ENCODE assay signal across 22 cellular contexts in the genomic region with DNA sequence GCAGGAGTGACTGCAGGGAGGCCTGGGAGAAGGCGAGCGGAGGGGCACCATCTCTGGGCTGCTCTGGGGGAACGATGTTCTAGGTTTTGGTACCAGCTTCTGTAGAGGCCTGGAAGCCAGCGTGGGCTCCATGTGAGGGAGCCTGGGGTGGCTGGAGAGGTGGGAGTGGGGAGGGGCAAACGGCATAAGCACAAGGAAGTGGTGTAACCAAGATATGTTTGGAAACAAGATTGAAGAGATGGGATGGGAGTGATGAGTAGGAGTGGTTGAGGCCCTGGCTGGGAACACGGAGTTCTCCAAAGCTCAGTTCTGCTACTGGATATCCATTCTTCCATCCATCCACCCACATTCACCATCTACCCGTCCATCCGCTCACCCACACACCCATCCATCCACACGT. TPM values are rescaled to one million over a fixed set of nuclear protein-coding genes. Genes with fewer than 3 reads are reported as not detected.
A peak's percentile ranks its signal among the peaks of the same experiment; 100 is the strongest.
DNase-seq lines count a peak whose midpoint lies in the region; ATAC-seq, FAIRE-seq and TF ChIP-seq lines count a peak whose summit lies in the region.
"Had no signal": no experiment of that assay in that cellular context is flagged by ENCODE, and none has a peak within 500 bp of the region (broad histone marks: within the 10 kb centered on the region; RNA-seq: fewer than 3 reads in every experiment).

No MANE protein-coding gene starts in this region.

- no peak for FAIRE-seq in K562 (lab: Jason Lieb, UNC)
- FAIRE-seq: small intestine had no signal

- no peaks in the 10 kb centered on the region for H3K9me3 ChIP-seq in CD4-positive, CD25-positive, alpha-beta regulatory T cell (ENCODE audit: control insufficient read depth in 2 of 2, low read length in 2 of 2)
- H3K9me3 ChIP-seq in MM.1S (replicated peaks; ENCODE audit: insufficient read depth, low read length), result no peaks in the 10 kb centered on the region
- no peaks in the 10 kb centered on the region for H3K9me3 ChIP-seq in K562 (replicated peaks; ENCODE audit: control insufficient read depth, insufficient read depth, low read depth, low read length)
- H3K9me3 ChIP-seq: BE2C, Peyer's patch, tibial artery had no signal

- DNase-seq in CD4-positive, CD25-positive, alpha-beta regulatory T cell, result no peak
- DNase-seq in MM.1S, result no peak
- DNase-seq in K562 (ENCODE audit: extremely low read depth in 1 of 4, low spot score in 3 of 4), result no peak
- no peak for DNase-seq in natural killer cell treated with Interleukin-12 subunit alpha and Interleukin-12 subunit beta and Interleukin-15 and Interleukin-18, amount 100 ng/mL, for 72 hours (ENCODE audit: low spot score)
- no peak for DNase-seq in NCI-H345 treated with DMSO at 0.1 percent for 48 hours (lab: John Stamatoyannopoulos, UW; ENCODE audit: unreplicated experiment)
- no peak for DNase-seq in activated gamma-delta T cell (lab: John Stamatoyannopoulos, UW)
- DNase-seq in kidney tubule cell (ENCODE audit: low spot score), result no peak
- DNase-seq in foreskin fibroblast, result no peak
- DNase-seq: activated CD4-positive, alpha-beta T cell treated with anti-CD3 and anti-CD28 coated beads, Interleukin-2, amount 50 U/mL, for 4 hours; BE2C; DMS79; NCI-H1436; NCI-H2171 treated with DMSO at 0.1 percent for 48 hours; tibial artery had no signal

- 0 out of 2 replicates have a peak, but pooled peaks have one; percentile 23 for TF ChIP-seq POLR2A in K562 (conservative IDR thresholded peaks at IDR 0.05)

- POLR2A ChIA-PET in K562 (lab: Yijun Ruan, JAX), result no interaction called here

- H3K27me3 ChIP-seq in CD4-positive, CD25-positive, alpha-beta regulatory T cell (ENCODE audit: control insufficient read depth, insufficient read depth, low read length), result no peaks in the 10 kb centered on the region
- H3K27me3 ChIP-seq in MM.1S (replicated peaks; ENCODE audit: insufficient read depth, low read length), result peaks cover 16% of the 10 kb centered on the region
- H3K27me3 ChIP-seq in K562 (ENCODE audit: control insufficient read depth in 2 of 2, insufficient read depth in 2 of 2, low read length in 2 of 2), result peaks cover 12 to 33% of the 10 kb centered on the region in 2 experiments; a peak in 4 of 5 replicates
- H3K27me3 ChIP-seq: BE2C, Peyer's patch had no signal

- H3K4me1 ChIP-seq in CD4-positive, CD25-positive, alpha-beta regulatory T cell (ENCODE audit: control insufficient read depth, insufficient read depth, low read length, poor library complexity, severe bottlenecking), result peaks cover 31% of the 10 kb centered on the region
- H3K4me1 ChIP-seq in MM.1S (ENCODE audit: low read length), result peaks cover 30% of the 10 kb centered on the region
- peaks cover 0 to 22% of the 10 kb centered on the region in 2 experiments; a peak in 2 of 5 replicates for H3K4me1 ChIP-seq in K562 (replicated peaks in 1 of 2; ENCODE audit: control insufficient read depth in 2 of 2, insufficient read depth in 2 of 2, low read length in 2 of 2)
- H3K4me1 ChIP-seq: BE2C had no signal

- H3K4me3 Mint-ChIP-seq in CD4-positive, CD25-positive, alpha-beta regulatory T cell, result peak overlapping the region in 2 of 4 donors; percentile 73 to 79
- peak overlapping the region; percentile 69 for H3K4me3 Mint-ChIP-seq in natural killer cell treated with Interleukin-12 subunit alpha and Interleukin-12 subunit beta and Interleukin-15 and Interleukin-18, amount 100 ng/mL, for 72 hours

- H3K4me2 ChIP-seq in MM.1S (ENCODE audit: low read depth, low read length), result peak overlapping the region; percentile 91
- no peak overlapping the region for H3K4me2 ChIP-seq in K562 (ENCODE audit: insufficient read depth, low read length)

- peaks cover 3% of the 10 kb centered on the region for H3K27me3 Mint-ChIP-seq in CD4-positive, CD25-positive, alpha-beta regulatory T cell
- peaks cover 7 to 13% of the 10 kb centered on the region in 2 donors for H3K27me3 Mint-ChIP-seq in natural killer cell treated with Interleukin-12 subunit alpha and Interleukin-12 subunit beta and Interleukin-15 and Interleukin-18, amount 100 ng/mL, for 72 hours

- H3K9ac ChIP-seq in MM.1S (ENCODE audit: low read length) (no peak overlapping the region), K562 (ENCODE audit: insufficient read depth in 1 of 2, low read depth in 2 of 2, low read length in 2 of 2) (peak overlapping the region in 1 of 2 experiments; percentile 28; a peak in 1 of 4 replicates)

- H3K4me3 ChIP-seq in CD4-positive, CD25-positive, alpha-beta regulatory T cell (ENCODE audit: low read depth, low read length), result peak overlapping the region; percentile 29
- peak overlapping the region; percentile 36; the same call in 1 of the 2 replicates for H3K4me3 ChIP-seq in MM.1S (ENCODE audit: low read length)
- no peak overlapping the region for H3K4me3 ChIP-seq in K562
- H3K4me3 ChIP-seq in foreskin fibroblast (ENCODE audit: low read depth in 1 of 2, low read length in 2 of 2), result no peak overlapping the region
- H3K4me3 ChIP-seq: tibial artery had no signal

- ATAC-seq in CD4-positive, CD25-positive, alpha-beta regulatory T cell (ENCODE audit: low read depth in 2 of 2), result no peak
- no peak for ATAC-seq in K562
- ATAC-seq in natural killer cell treated with Interleukin-12 subunit alpha and Interleukin-12 subunit beta and Interleukin-15 and Interleukin-18, amount 100 ng/mL, for 72 hours, result no peak
- ATAC-seq: HCT116 had no signal

- H3K9me3 Mint-ChIP-seq in CD4-positive, CD25-positive, alpha-beta regulatory T cell, result no peaks in the 10 kb centered on the region
- H3K9me3 Mint-ChIP-seq in natural killer cell treated with Interleukin-12 subunit alpha and Interleukin-12 subunit beta and Interleukin-15 and Interleukin-18, amount 100 ng/mL, for 72 hours, result no peaks in the 10 kb centered on the region

- H3K79me2 ChIP-seq in MM.1S (ENCODE audit: low read length) (no peaks in the 10 kb centered on the region), K562 (ENCODE audit: control insufficient read depth, insufficient read depth, low read length) (no peaks in the 10 kb centered on the region)

- CTCF ChIA-PET in K562 (lab: Yijun Ruan, JAX; ENCODE audit: low intra/inter-chr PET ratio), result interaction anchor here (1.3 kb wide), 1 partner anchor 300 kb away, joined by 5 read pairs; no protein-coding TSS in a partner anchor

- H2AFZ ChIP-seq in MM.1S (ENCODE audit: low read length) (no peak overlapping the region), K562 (ENCODE audit: low read depth, low read length) (no peak overlapping the region)

- no peaks in the 10 kb centered on the region for H3K9me1 ChIP-seq in K562 (ENCODE audit: control insufficient read depth, insufficient read depth, low read length)

- in situ Hi-C loops in K562 (cut with MboI), result no loop called here

- no peaks in the 10 kb centered on the region for H4K20me1 ChIP-seq in MM.1S (ENCODE audit: insufficient read depth, low read length)
- H4K20me1 ChIP-seq in K562 (replicated peaks; ENCODE audit: control insufficient read depth, insufficient read depth, low read length), result peaks cover 13% of the 10 kb centered on the region; the same call in 1 of the 2 replicates

- peaks cover 8 to 44% (median 25%) of the 10 kb centered on the region in 4 donors for H3K4me1 Mint-ChIP-seq in CD4-positive, CD25-positive, alpha-beta regulatory T cell
- peaks cover 28 to 30% of the 10 kb centered on the region in 2 donors for H3K4me1 Mint-ChIP-seq in natural killer cell treated with Interleukin-12 subunit alpha and Interleukin-12 subunit beta and Interleukin-15 and Interleukin-18, amount 100 ng/mL, for 72 hours (ENCODE audit: low read depth in 2 of 2)

- peak overlapping the region; percentile 55 for H3K27ac ChIP-seq in CD4-positive, CD25-positive, alpha-beta regulatory T cell (ENCODE audit: insufficient read depth, low read length, poor library complexity, severe bottlenecking)
- H3K27ac ChIP-seq in MM.1S (ENCODE audit: low read length), result peak overlapping the region; percentile 54; the same call in 1 of the 2 replicates
- H3K27ac ChIP-seq in K562 (ENCODE audit: extremely low read depth, low read depth, low read length), result no peak overlapping the region
- H3K27ac ChIP-seq: coronary artery, tibial artery had no signal

- H3K36me3 ChIP-seq in CD4-positive, CD25-positive, alpha-beta regulatory T cell (ENCODE audit: control insufficient read depth, insufficient read depth, low read length), result peaks cover 3% of the 10 kb centered on the region
- H3K36me3 ChIP-seq in MM.1S (replicated peaks; ENCODE audit: insufficient read depth, low read length), result no peaks in the 10 kb centered on the region
- H3K36me3 ChIP-seq in K562 (ENCODE audit: control insufficient read depth, insufficient read depth, low read length), result peaks cover 11% of the 10 kb centered on the region; the same call in 1 of the 3 replicates
- H3K36me3 ChIP-seq: BE2C had no signal

- TF ChIP-seq CTCF in MM.1S (IDR thresholded peaks at IDR 0.05; ENCODE audit: low read length), result no peak
- TF ChIP-seq CTCF in K562 (IDR thresholded peaks at IDR 0.05 in 2 of 3, conservative IDR thresholded peaks at IDR 0.05 in 1 of 3; ENCODE audit: insufficient read depth in 2 of 3, low read depth in 1 of 3, low read length in 3 of 3), result no peak
- TF ChIP-seq CTCF in foreskin fibroblast (IDR thresholded peaks at IDR 0.05; ENCODE audit: low read depth, low read length), result no peak

- H3K36me3 Mint-ChIP-seq in CD4-positive, CD25-positive, alpha-beta regulatory T cell, result peaks cover 11% of the 10 kb centered on the region
- no peaks in the 10 kb centered on the region for H3K36me3 Mint-ChIP-seq in natural killer cell treated with Interleukin-12 subunit alpha and Interleukin-12 subunit beta and Interleukin-15 and Interleukin-18, amount 100 ng/mL, for 72 hours

- intact Hi-C loops in K562 (cut with micrococcal nuclease), result no loop called here

- TF ChIP-seq EP300 in K562 (IDR thresholded peaks at IDR 0.05; ENCODE audit: low read length), result no peak

- no peaks in the 10 kb centered on the region for H3K9me2 ChIP-seq in MM.1S (replicated peaks; ENCODE audit: insufficient read depth, low read length)

- TF ChIP-seq RAD21 in K562 (CRISPR knock-in tag; conservative IDR thresholded peaks at IDR 0.05 in 1 of 2, IDR thresholded peaks at IDR 0.05 in 1 of 2), result no peak

- H3K27ac Mint-ChIP-seq in CD4-positive, CD25-positive, alpha-beta regulatory T cell, result peak overlapping the region; percentile 63 to 88 (median 69)
- peak overlapping the region in 1 of 2 donors; percentile 12 for H3K27ac Mint-ChIP-seq in natural killer cell treated with Interleukin-12 subunit alpha and Interleukin-12 subunit beta and Interleukin-15 and Interleukin-18, amount 100 ng/mL, for 72 hours
- H3K27ac Mint-ChIP-seq: progenitor cell of endocrine pancreas had no signal

- BruUV-seq in K562 (replicated peaks; lab: Mats Ljungman, UMichigan), result no TSS peak

- 37% methylated on average over 5 of the region's 9 CpGs for WGBS in K562 (ENCODE audit: insufficient coverage, low coverage, missing lambda C conversion rate)

- peaks cover 21% of the 10 kb centered on the region for H3F3A ChIP-seq in MM.1S (ENCODE audit: insufficient read depth, low read length)

RNA-seq across cellular contexts. Expression of a gene that starts 12.2 kb away (rescaled TPM):
- total RNA-seq in CD4-positive, CD25-positive, alpha-beta regulatory T cell, result 34.0 TPM
- 10 to 100 TPM; 26.0 to 48.8 (median 34.1) TPM for polyA plus RNA-seq in CD4-positive, CD25-positive, alpha-beta regulatory T cell
- total RNA-seq in K562 (2011; cell fraction: chromatin; rRNA removed; ENCODE audit: low replicate concordance), result 52.6 and 123 TPM in 2 replicates
- 102 and 110 TPM in 2 replicates for total RNA-seq in K562 (2011; cell fraction: nucleolus; rRNA removed)
- total RNA-seq in K562 (2011; cell fraction: nucleoplasm; rRNA removed), result 84.3 and 103 TPM in 2 replicates
- total RNA-seq in K562 (2014; rRNA removed) (31.6 and 43.8 TPM in 2 replicates), K562 (2014; rRNA removed; fragmentation: Illumina TruSeq; extraction: Trizol) (28.2 and 30.4 TPM in 2 replicates), K562 (2015; rRNA removed; fragmentation: Illumina TruSeq; extraction: Trizol) (33.5 and 34.5 TPM in 2 replicates), K562 (2021) (53.3 and 58.3 TPM in 2 replicates)
- polyA plus RNA-seq in K562 (2011; rRNA removed) (38.7 and 44.3 TPM in 2 replicates), K562 (2014; fragmentation: Illumina TruSeq; extraction: Trizol) (49.9 and 51.9 TPM in 2 replicates), K562 (2014; fragmentation: Nextera tagmentation; extraction: Ambion mirVana) (1 to 10 TPM in 1 of 2 experiments, under 1 TPM in 1; 0.73 to 2.9 TPM), K562 (2014; rRNA removed) (43.3 and 58.6 TPM in 2 replicates)
- 43.2 and 65.5 TPM in 2 replicates for polyA plus RNA-seq in K562 (2011; cell fraction: cytosol; rRNA removed)
- polyA plus RNA-seq in K562 (2011; cell fraction: nucleus; rRNA removed), result 114 and 153 TPM in 2 replicates
- 36.7 and 36.8 TPM in 2 replicates for polyA plus RNA-seq in K562 (2012)
- polyA minus RNA-seq in K562 (2011; rRNA and poly(A)+ RNA removed), result 24.3 and 45.7 TPM in 2 replicates
- 30.5 and 31.3 TPM in 2 replicates for polyA minus RNA-seq in K562 (2011; cell fraction: cytosol; rRNA and poly(A)+ RNA removed)
- polyA minus RNA-seq in K562 (2011; cell fraction: nucleus; rRNA and poly(A)+ RNA removed), result 18.9 and 21.5 TPM in 2 replicates
- total RNA-seq in natural killer cell treated with Interleukin-12 subunit alpha and Interleukin-12 subunit beta and Interleukin-15 and Interleukin-18, amount 100 ng/mL, for 72 hours, result 10 to 100 TPM; 48.9 to 67.6 TPM

RNA-seq across cellular contexts. Expression of a gene that starts 29.0 kb away (rescaled TPM):
- total RNA-seq in CD4-positive, CD25-positive, alpha-beta regulatory T cell, result not detected
- not detected for polyA plus RNA-seq in CD4-positive, CD25-positive, alpha-beta regulatory T cell
- total RNA-seq in K562 (2011; cell fraction: chromatin; rRNA removed; ENCODE audit: low replicate concordance), result not detected in 2 replicates
- not detected in 2 replicates for total RNA-seq in K562 (2011; cell fraction: nucleolus; rRNA removed)
- not detected in 2 replicates for total RNA-seq in K562 (2011; cell fraction: nucleoplasm; rRNA removed)
- total RNA-seq in K562 (2014; rRNA removed) (not detected in 2 replicates), K562 (2014; rRNA removed; fragmentation: Illumina TruSeq; extraction: Trizol) (not detected in 2 replicates), K562 (2015; rRNA removed; fragmentation: Illumina TruSeq; extraction: Trizol) (not detected in 2 replicates), K562 (2021) (not detected in 2 replicates)
- polyA plus RNA-seq in K562 (2011; rRNA removed) (0.04 TPM in 1 of 2 replicates, not detected in the other), K562 (2014; fragmentation: Illumina TruSeq; extraction: Trizol) (not detected in 2 replicates), K562 (2014; fragmentation: Nextera tagmentation; extraction: Ambion mirVana) (not detected), K562 (2014; rRNA removed) (not detected in 2 replicates)
- polyA plus RNA-seq in K562 (2011; cell fraction: cytosol; rRNA removed), result not detected in 2 replicates
- polyA plus RNA-seq in K562 (2011; cell fraction: nucleus; rRNA removed), result 0.20 TPM in 1 of 2 replicates, not detected in the other
- polyA plus RNA-seq in K562 (2012), result not detected in 2 replicates
- not detected in 2 replicates for polyA minus RNA-seq in K562 (2011; rRNA and poly(A)+ RNA removed)
- polyA minus RNA-seq in K562 (2011; cell fraction: cytosol; rRNA and poly(A)+ RNA removed), result not detected in 2 replicates
- polyA minus RNA-seq in K562 (2011; cell fraction: nucleus; rRNA and poly(A)+ RNA removed), result not detected in 2 replicates
- not detected for total RNA-seq in natural killer cell treated with Interleukin-12 subunit alpha and Interleukin-12 subunit beta and Interleukin-15 and Interleukin-18, amount 100 ng/mL, for 72 hours
- total RNA-seq: epithelial cell of proximal tubule, liver, myocyte, Peyer's patch, progenitor cell of endocrine pancreas had no signal
- polyA plus RNA-seq: liver had no signal

RNA-seq across cellular contexts. Expression of a gene that starts 29.1 kb away (rescaled TPM):
- total RNA-seq in CD4-positive, CD25-positive, alpha-beta regulatory T cell, result not detected
- polyA plus RNA-seq in CD4-positive, CD25-positive, alpha-beta regulatory T cell, result not detected
- not detected in 2 replicates for total RNA-seq in K562 (2011; cell fraction: chromatin; rRNA removed; ENCODE audit: low replicate concordance)
- not detected in 2 replicates for total RNA-seq in K562 (2011; cell fraction: nucleolus; rRNA removed)
- not detected in 2 replicates for total RNA-seq in K562 (2011; cell fraction: nucleoplasm; rRNA removed)
- total RNA-seq in K562 (2014; rRNA removed), result 0.29 TPM in 1 of 2 replicates, not detected in the other
- total RNA-seq in K562 (2014; rRNA removed; fragmentation: Illumina TruSeq; extraction: Trizol), result not detected in 2 replicates
- not detected in 2 replicates for total RNA-seq in K562 (2015; rRNA removed; fragmentation: Illumina TruSeq; extraction: Trizol)
- total RNA-seq in K562 (2021), result not detected in 2 replicates
- 0.11 TPM in 1 of 2 replicates, not detected in the other for polyA plus RNA-seq in K562 (2011; rRNA removed)
- polyA plus RNA-seq in K562 (2011; cell fraction: cytosol; rRNA removed), result 0.13 TPM in 1 of 2 replicates, not detected in the other
- 0.11 TPM in 2 replicates for polyA plus RNA-seq in K562 (2011; cell fraction: nucleus; rRNA removed)
- polyA plus RNA-seq in K562 (2012), result not detected in 2 replicates
- not detected in 2 replicates for polyA plus RNA-seq in K562 (2014; fragmentation: Illumina TruSeq; extraction: Trizol)
- not detected for polyA plus RNA-seq in K562 (2014; fragmentation: Nextera tagmentation; extraction: Ambion mirVana)
- polyA plus RNA-seq in K562 (2014; rRNA removed), result not detected in 2 replicates
- polyA minus RNA-seq in K562 (2011; rRNA and poly(A)+ RNA removed), result not detected in 2 replicates
- not detected in 2 replicates for polyA minus RNA-seq in K562 (2011; cell fraction: cytosol; rRNA and poly(A)+ RNA removed)
- not detected in 2 replicates for polyA minus RNA-seq in K562 (2011; cell fraction: nucleus; rRNA and poly(A)+ RNA removed)
- total RNA-seq in natural killer cell treated with Interleukin-12 subunit alpha and Interleukin-12 subunit beta and Interleukin-15 and Interleukin-18, amount 100 ng/mL, for 72 hours, result not detected
- total RNA-seq: liver, Peyer's patch had no signal
- polyA plus RNA-seq: liver had no signal

RNA-seq across cellular contexts. Expression of a gene that starts 49.5 kb away (rescaled TPM):
- 1.9 TPM for total RNA-seq in CD4-positive, CD25-positive, alpha-beta regulatory T cell
- under 1 TPM; 0.24 to 0.87 (median 0.52) TPM for polyA plus RNA-seq in CD4-positive, CD25-positive, alpha-beta regulatory T cell
- total RNA-seq in K562 (2011; cell fraction: chromatin; rRNA removed; ENCODE audit: low replicate concordance), result 4.6 and 13.9 TPM in 2 replicates
- 5.5 and 8.2 TPM in 2 replicates for total RNA-seq in K562 (2011; cell fraction: nucleolus; rRNA removed)
- total RNA-seq in K562 (2011; cell fraction: nucleoplasm; rRNA removed), result 3.7 and 4.8 TPM in 2 replicates
- total RNA-seq in K562 (2014; rRNA removed), result 8.8 and 10.4 TPM in 2 replicates
- total RNA-seq in K562 (2014; rRNA removed; fragmentation: Illumina TruSeq; extraction: Trizol), result 3.9 and 4.6 TPM in 2 replicates
- total RNA-seq in K562 (2015; rRNA removed; fragmentation: Illumina TruSeq; extraction: Trizol), result 4.4 and 4.7 TPM in 2 replicates
- 10.7 and 11.6 TPM in 2 replicates for total RNA-seq in K562 (2021)
- 3.3 and 4.0 TPM in 2 replicates for polyA plus RNA-seq in K562 (2011; rRNA removed)
- 1.5 and 6.8 TPM in 2 replicates for polyA plus RNA-seq in K562 (2011; cell fraction: cytosol; rRNA removed)
- polyA plus RNA-seq in K562 (2011; cell fraction: nucleus; rRNA removed), result 1.5 and 3.7 TPM in 2 replicates
- polyA plus RNA-seq in K562 (2012), result 3.5 and 4.6 TPM in 2 replicates
- 4.8 and 6.3 TPM in 2 replicates for polyA plus RNA-seq in K562 (2014; fragmentation: Illumina TruSeq; extraction: Trizol)
- under 1 TPM; 0.15 to 0.22 TPM for polyA plus RNA-seq in K562 (2014; fragmentation: Nextera tagmentation; extraction: Ambion mirVana)
- polyA plus RNA-seq in K562 (2014; rRNA removed), result 5.1 and 5.8 TPM in 2 replicates
- polyA minus RNA-seq in K562 (2011; rRNA and poly(A)+ RNA removed), result 3.8 and 5.3 TPM in 2 replicates
- 6.5 and 7.2 TPM in 2 replicates for polyA minus RNA-seq in K562 (2011; cell fraction: cytosol; rRNA and poly(A)+ RNA removed)
- 2.0 and 2.7 TPM in 2 replicates for polyA minus RNA-seq in K562 (2011; cell fraction: nucleus; rRNA and poly(A)+ RNA removed)
- 1 to 10 TPM; 2.7 to 5.9 TPM for total RNA-seq in natural killer cell treated with Interleukin-12 subunit alpha and Interleukin-12 subunit beta and Interleukin-15 and Interleukin-18, amount 100 ng/mL, for 72 hours

Comparison
In these comparisons a context has a peak if more than half of its experiments do, and no peak if none do; other contexts are left out.
1. H3K4me3 ChIP-seq: peak in CD4-positive, CD25-positive, alpha-beta regulatory T cell (single experiment) and MM.1S (single experiment); none in K562 (single experiment) and foreskin fibroblast (0 of 2).